ENCODE assay signal across 11 cellular contexts in genomic region chr4:154492288-154492687, GRCh38. TPM values are rescaled to one million over a fixed set of nuclear protein-coding genes. Genes with fewer than 3 reads are reported as not detected.
DNase-seq lines count a peak whose midpoint lies in the region; ATAC-seq, FAIRE-seq and TF ChIP-seq lines count a peak whose summit lies in the region.
"Had no signal": no experiment of that assay in that cellular context is flagged by ENCODE, and none has a peak within 500 bp of the region (broad histone marks: within the 10 kb centered on the region; RNA-seq: fewer than 3 reads in every experiment).

No MANE protein-coding gene starts in this region.

- no peaks in the 10 kb centered on the region for H3K4me1 Mint-ChIP-seq in activated T-helper 17 cell treated with anti-CD3 and anti-CD28 coated beads, Interleukin-2, amount 50 U/mL, for 72 hours

- DNase-seq in heart right ventricle (no peak), cardiac septum (ENCODE audit: low spot score) (no peak), mesenchymal stem cell (no peak), HuH-7 (ENCODE audit: low spot score) (no peak), kidney (no peak)
- DNase-seq: activated T-cell treated with anti-CD3 and anti-CD28 coated beads, Interleukin-2, amount 50 U/mL, for 4 hours; SHP77 treated with DMSO at 0.1 percent for 48 hours had no signal

- H4K91ac ChIP-seq in mesenchymal stem cell (ENCODE audit: low read length), result no peak overlapping the region

- no peak overlapping the region for H3K27ac Mint-ChIP-seq in activated T-helper 17 cell treated with anti-CD3 and anti-CD28 coated beads, Interleukin-2, amount 50 U/mL, for 72 hours

- H3K14ac ChIP-seq in mesenchymal stem cell (ENCODE audit: low read length in 2 of 2), result no peak overlapping the region

- no peak overlapping the region for H2BK5ac ChIP-seq in mesenchymal stem cell (ENCODE audit: low read depth, low read length, poor library complexity, severe bottlenecking)

- H3K4me3 ChIP-seq in heart right ventricle, result peak overlapping the region in 7 of 10 donors; percentile 19 to 51 (median 40)
- peak overlapping the region; percentile 29 to 42 for H3K4me3 ChIP-seq in mesenchymal stem cell (ENCODE audit: insufficient read depth in 1 of 2, low read depth in 1 of 2, low read length in 2 of 2)
- H3K4me3 ChIP-seq in urinary bladder (ENCODE audit: low read depth, low read length), result peak overlapping the region; percentile 37
- H3K4me3 ChIP-seq in kidney (ENCODE audit: low read length in 2 of 2), result peak overlapping the region in 1 of 2 donors; percentile 55

- no peak overlapping the region for H3K23ac ChIP-seq in mesenchymal stem cell (ENCODE audit: low read length in 2 of 2)

- H3K18ac ChIP-seq in mesenchymal stem cell (ENCODE audit: low read depth in 1 of 2, low read length in 2 of 2), result no peak overlapping the region

- no peaks in the 10 kb centered on the region for H3K9me3 Mint-ChIP-seq in activated T-helper 17 cell treated with anti-CD3 and anti-CD28 coated beads, Interleukin-2, amount 50 U/mL, for 72 hours
- H3K9me3 Mint-ChIP-seq: activated T-cell treated with anti-CD3 and anti-CD28 coated beads, Interleukin-2, amount 50 U/mL, for 4 hours had no signal

- H3K9me3 ChIP-seq in heart right ventricle (no peaks in the 10 kb centered on the region), mesenchymal stem cell (ENCODE audit: control insufficient read depth, low read length) (no peaks in the 10 kb centered on the region), kidney (ENCODE audit: control insufficient read depth in 1 of 2, low read length in 2 of 2) (no peaks in the 10 kb centered on the region)

- H2AFZ ChIP-seq in mesenchymal stem cell (ENCODE audit: low read depth, low read length), result no peak overlapping the region

- no peak overlapping the region for H2BK120ac ChIP-seq in mesenchymal stem cell (ENCODE audit: low read depth, low read length)

- H3K9ac ChIP-seq in mesenchymal stem cell (ENCODE audit: low read length) (no peak overlapping the region), kidney (ENCODE audit: low read length in 2 of 2) (no peak overlapping the region)

- WGBS in heart right ventricle, 2 donors, result 9% methylated on average over 16 of the region's 16 CpGs
- 14% methylated on average over 16 of the region's 16 CpGs for WGBS in mesenchymal stem cell
- WGBS in urinary bladder, result 20% methylated on average over 16 of the region's 16 CpGs

- H3K4ac ChIP-seq in mesenchymal stem cell (ENCODE audit: low read depth in 1 of 2, low read length in 2 of 2), result no peak overlapping the region

- peaks cover 0 to 24% (median 21%) of the 10 kb centered on the region in 9 donors for H3K4me1 ChIP-seq in heart right ventricle
- peaks cover 21% of the 10 kb centered on the region for H3K4me1 ChIP-seq in mesenchymal stem cell (ENCODE audit: control insufficient read depth, insufficient read depth, low read depth, low read length)
- no peaks in the 10 kb centered on the region for H3K4me1 ChIP-seq in urinary bladder (ENCODE audit: insufficient read depth)
- H3K4me1 ChIP-seq in kidney (ENCODE audit: control insufficient read depth in 1 of 2, insufficient read depth in 1 of 2, low read depth in 1 of 2, low read length in 2 of 2), result peaks cover 3 to 7% of the 10 kb centered on the region in 2 donors

- no peak overlapping the region for H4K8ac ChIP-seq in mesenchymal stem cell (ENCODE audit: low read length)

- H3K4me3 Mint-ChIP-seq in activated T-helper 17 cell treated with anti-CD3 and anti-CD28 coated beads, Interleukin-2, amount 50 U/mL, for 72 hours, result peak overlapping the region; percentile 70

- no peaks in the 10 kb centered on the region for H3K79me1 ChIP-seq in mesenchymal stem cell (replicated peaks; ENCODE audit: low read length, poor library complexity, severe bottlenecking)

- intact Hi-C loops in heart right ventricle (cut with DNase I), result no loop called here
- intact Hi-C loops in cardiac septum (cut with DNase I), result no loop called here
- intact Hi-C loops in kidney (cut with DNase I), result no loop called here

- H3K36me3 ChIP-seq in heart right ventricle (no peaks in the 10 kb centered on the region), mesenchymal stem cell (ENCODE audit: control insufficient read depth in 1 of 2, insufficient read depth in 2 of 2, low read depth in 1 of 2, low read length in 2 of 2) (no peaks in the 10 kb centered on the region), urinary bladder (ENCODE audit: insufficient read depth) (no peaks in the 10 kb centered on the region), kidney (ENCODE audit: control insufficient read depth in 1 of 2, insufficient read depth in 2 of 2, low read length in 2 of 2) (no peaks in the 10 kb centered on the region)

- H3K36me3 Mint-ChIP-seq in activated T-helper 17 cell treated with anti-CD3 and anti-CD28 coated beads, Interleukin-2, amount 50 U/mL, for 72 hours (ENCODE audit: low read depth), result no peaks in the 10 kb centered on the region

- TF ChIP-seq CTCF in heart right ventricle (IDR thresholded peaks at IDR 0.05) (no peak), kidney (IDR thresholded peaks at IDR 0.05; ENCODE audit: borderline replicate concordance, extremely low read depth, insufficient read depth) (no peak)

- peaks cover 47% of the 10 kb centered on the region for H3K27me3 Mint-ChIP-seq in activated T-helper 17 cell treated with anti-CD3 and anti-CD28 coated beads, Interleukin-2, amount 50 U/mL, for 72 hours

- no peak overlapping the region for H3K27ac ChIP-seq in heart right ventricle
- H3K27ac ChIP-seq in mesenchymal stem cell (ENCODE audit: low read length, poor library complexity, severe bottlenecking), result no peak overlapping the region
- H3K27ac ChIP-seq in urinary bladder (ENCODE audit: low read depth), result no peak overlapping the region
- no peak overlapping the region for H3K27ac ChIP-seq in kidney (ENCODE audit: low read depth in 2 of 2, low read length in 2 of 2)

- no peak for FAIRE-seq in kidney (lab: Jason Lieb, UNC)
- FAIRE-seq: D721Med had no signal

- no peak overlapping the region for H2BK15ac ChIP-seq in mesenchymal stem cell (ENCODE audit: low read depth, poor library complexity, severe bottlenecking)

- H3K27me3 ChIP-seq in heart right ventricle, result peaks cover 26 to 85% (median 74%) of the 10 kb centered on the region in 7 donors
- H3K27me3 ChIP-seq in mesenchymal stem cell (ENCODE audit: control insufficient read depth in 1 of 2, insufficient read depth in 1 of 2, low read length in 2 of 2), result peaks cover 59 to 89% of the 10 kb centered on the region in 2 experiments

- peak overlapping the region; percentile 95 for H3K4me2 ChIP-seq in mesenchymal stem cell (ENCODE audit: low read length, poor library complexity, severe bottlenecking)

- no peak overlapping the region for H2BK12ac ChIP-seq in mesenchymal stem cell (ENCODE audit: low read length in 2 of 2)

- no peak overlapping the region for H2AK5ac ChIP-seq in mesenchymal stem cell (ENCODE audit: low read length, severe bottlenecking)

- ATAC-seq in heart right ventricle (no peak), HG03196 (IDR thresholded peaks at IDR 0.05; ENCODE audit: unreplicated experiment) (no peak)
- no peak for ATAC-seq in activated T-helper 17 cell treated with anti-CD3 and anti-CD28 coated beads, Interleukin-2, amount 50 U/mL, for 72 hours (replicated peaks)

RNA-seq across cellular contexts. Expression of gene DCHS2, which starts 0.7 kb away (rescaled TPM):
- total RNA-seq in heart right ventricle (under 1 TPM in 4 of 10 donors, not detected in 6; 0.02 to 0.14 (median 0.04) TPM), cardiac septum (not detected), urinary bladder (14.0 TPM), kidney (0.47 TPM)
- polyA plus RNA-seq in heart right ventricle (under 1 TPM in 1 of 2 donors, not detected in 1; under 0.01 TPM), urinary bladder (1.2 TPM), kidney (ENCODE audit: insufficient read depth, low read depth, low replicate concordance) (not detected)
- not detected for total RNA-seq in activated T-helper 17 cell treated with anti-CD3 and anti-CD28 coated beads, Interleukin-2, amount 50 U/mL, for 72 hours
- under 0.01 TPM for polyA plus RNA-seq in mesenchymal stem cell (2013, experiment 1 of 2)
- polyA plus RNA-seq in mesenchymal stem cell (2013, experiment 2 of 2), result under 0.01 TPM

RNA-seq across cellular contexts. Expression of gene PLRG1, which starts 57.9 kb away (rescaled TPM):
- 10 to 100 TPM; 35.3 to 49.1 (median 41.7) TPM for total RNA-seq in heart right ventricle
- 10 to 100 TPM; 33.4 to 35.6 TPM for polyA plus RNA-seq in heart right ventricle
- total RNA-seq in cardiac septum, result 31.8 TPM
- total RNA-seq in activated T-helper 17 cell treated with anti-CD3 and anti-CD28 coated beads, Interleukin-2, amount 50 U/mL, for 72 hours, result 100 to 1,000 TPM in 1 of 2 donors, 10 to 100 TPM in 1; 85.5 to 125 TPM
- 74.0 TPM for polyA plus RNA-seq in mesenchymal stem cell (2013, experiment 1 of 2)
- polyA plus RNA-seq in mesenchymal stem cell (2013, experiment 2 of 2), result 76.4 TPM
- 78.4 TPM for total RNA-seq in urinary bladder
- polyA plus RNA-seq in urinary bladder, result 43.1 TPM
- 69.7 TPM for total RNA-seq in kidney
- polyA plus RNA-seq in kidney (ENCODE audit: insufficient read depth, low read depth, low replicate concordance), result 54.6 TPM

Comparison
In these comparisons a context has a peak if more than half of its experiments do, and no peak if none do; other contexts are left out.
1. RNA of gene DCHS2, which starts 0.7 kb away (total RNA-seq): 14.0 TPM in urinary bladder (single experiment); 0.47 TPM in kidney (single experiment), 0.02 to 0.14 TPM in heart right ventricle, not detected in activated T-helper 17 cell treated with anti-CD3 and anti-CD28 coated beads, Interleukin-2, amount 50 U/mL, for 72 hours and not detected in cardiac septum (single experiment); every median in the first group is over 10 times any median in the second.